Comparison of ENCODE assay signal across 10 cellular contexts in genomic region chr9:14441976-14442651, GRCh38.
A peak's percentile ranks its signal among the peaks of the same experiment; 100 is the strongest.
DNase-seq lines count a peak whose midpoint lies in the region; ATAC-seq and TF ChIP-seq lines count a peak whose summit lies in the region.
"Had no signal": no experiment of that assay in that cellular context is flagged by ENCODE, and none has a peak within 500 bp of the region (broad histone marks: within the 10 kb centered on the region; RNA-seq: fewer than 3 reads in every experiment).

No MANE protein-coding gene starts in this region.

- H3K4me3 ChIP-seq in KMS-11 (IDR thresholded peaks at IDR 0.05; ENCODE audit: insufficient read depth, low read depth, low read length) (no peak overlapping the region), brain microvascular endothelial cell (ENCODE audit: low read depth, low read length) (no peak overlapping the region), tibial nerve (no peak overlapping the region)

- H3K27me3 ChIP-seq in KMS-11 (ENCODE audit: insufficient read depth, low read depth): no peaks in the 10 kb centered on the region
- H3K27me3 ChIP-seq in brain microvascular endothelial cell (replicated peaks): no peaks in the 10 kb centered on the region
- no peaks in the 10 kb centered on the region for H3K27me3 ChIP-seq in tibial nerve

- no peaks in the 10 kb centered on the region for H3K4me1 Mint-ChIP-seq in progenitor cell of endocrine pancreas (ENCODE audit: low read depth)

- no peak overlapping the region for H2AFZ ChIP-seq in KMS-11 (ENCODE audit: low read depth)

- no peak overlapping the region for H3K9ac ChIP-seq in KMS-11

- H3K4me1 ChIP-seq in KMS-11 (ENCODE audit: low read depth, poor library complexity, severe bottlenecking) (no peaks in the 10 kb centered on the region), tibial nerve (peaks cover 0 to 5% (median 0%) of the 10 kb centered on the region in 4 donors)

- ATAC-seq in esophagus mucosa: no peak
- ATAC-seq: Right ventricle myocardium inferior had no signal

- no peak overlapping the region for H3K27ac Mint-ChIP-seq in progenitor cell of endocrine pancreas

- no peak overlapping the region for H3K4me3 Mint-ChIP-seq in progenitor cell of endocrine pancreas (ENCODE audit: low read depth)

- H3K36me3 ChIP-seq in KMS-11 (ENCODE audit: insufficient read depth) (no peaks in the 10 kb centered on the region), brain microvascular endothelial cell (replicated peaks) (no peaks in the 10 kb centered on the region), tibial nerve (no peaks in the 10 kb centered on the region)

- TF ChIP-seq CTCF in KMS-11 (conservative IDR thresholded peaks at IDR 0.05; ENCODE audit: low read depth, low read length) (peak; percentile 47; the same call in 1 of the 2 replicates), brain microvascular endothelial cell (IDR thresholded peaks at IDR 0.05; ENCODE audit: low read depth, low read length, missing control alignments) (peak; percentile 54), progenitor cell of endocrine pancreas (IDR thresholded peaks at IDR 0.05; ENCODE audit: unreplicated experiment) (peak; percentile 54), tibial nerve (IDR thresholded peaks at IDR 0.05) (no peak)

- DNase-seq in DMS53 (lab: John Stamatoyannopoulos, UW) (peak; percentile 26), DMS53 treated with DMSO at 0.1 percent for 48 hours (lab: John Stamatoyannopoulos, UW; ENCODE audit: unreplicated experiment) (no peak), brain microvascular endothelial cell (no peak), progenitor cell of endocrine pancreas (ENCODE audit: low spot score, unreplicated experiment) (no peak), tibial nerve (ENCODE audit: low spot score in 2 of 2) (no peak), activated gamma-delta T cell (lab: John Stamatoyannopoulos, UW) (no peak)
- DNase-seq: activated T-cell treated with anti-CD3 and anti-CD28 coated beads, Interleukin-2, amount 50 U/mL, for 48 hours had no signal

- H4K20me1 ChIP-seq in KMS-11 (ENCODE audit: insufficient read depth): no peaks in the 10 kb centered on the region

- WGBS in tibial nerve, 2 donors: 91% methylated on average over 10 of the region's 10 CpGs

- no peak for TF ChIP-seq POLR2A in tibial nerve (IDR thresholded peaks at IDR 0.05)

- H3K36me3 Mint-ChIP-seq in progenitor cell of endocrine pancreas (ENCODE audit: insufficient read depth): no peaks in the 10 kb centered on the region

- H3K9me3 ChIP-seq in tibial nerve: peaks cover 0 to 4% (median 0%) of the 10 kb centered on the region in 4 donors

- H3K27ac ChIP-seq in KMS-11 (no peak overlapping the region), brain microvascular endothelial cell (no peak overlapping the region), tibial nerve (no peak overlapping the region)

- no peaks in the 10 kb centered on the region for H3K79me2 ChIP-seq in KMS-11 (ENCODE audit: insufficient read depth, low read depth)

- H3K27me3 Mint-ChIP-seq in progenitor cell of endocrine pancreas: no peaks in the 10 kb centered on the region

- H3K9me3 Mint-ChIP-seq in progenitor cell of endocrine pancreas (ENCODE audit: low read depth): no peaks in the 10 kb centered on the region

- no peak overlapping the region for H3K4me2 ChIP-seq in KMS-11

- in situ Hi-C loops in brain microvascular endothelial cell (cut with HindIII; ENCODE audit: low pct_ligation_motif_present, low sequenced_read_pairs): no loop called here

- TF ChIP-seq EP300 in tibial nerve (IDR thresholded peaks at IDR 0.05): no peak

Comparison
In these comparisons a context has a peak if more than half of its experiments do, and no peak if none do; other contexts are left out.
1. CTCF ChIP-seq: peak in KMS-11 (single experiment), brain microvascular endothelial cell (single experiment) and progenitor cell of endocrine pancreas (single experiment); none in tibial nerve (0 of 5).